Comparison of ENCODE assay signal across 23 cellular contexts in genomic region chr4:176920694-176921093, GRCh38.
DNase-seq lines count a peak whose midpoint lies in the region; FAIRE-seq and TF ChIP-seq lines count a peak whose summit lies in the region.
"Had no signal": no experiment of that assay in that cellular context is flagged by ENCODE, and none has a peak within 500 bp of the region (broad histone marks: within the 10 kb centered on the region; RNA-seq: fewer than 3 reads in every experiment).

No MANE protein-coding gene starts in this region.

- peak overlapping the region; percentile 83 for H3K27ac Mint-ChIP-seq in HFFc6
- H3K27ac Mint-ChIP-seq in astrocyte (ENCODE audit: unreplicated experiment): peak overlapping the region; percentile 53
- H3K27ac Mint-ChIP-seq: activated B cell treated with CpG ODN at 0.5 μM for 24 hours; activated CD8-positive, alpha-beta memory T cell treated with anti-CD3 and anti-CD28 coated beads, Interleukin-2, amount 10 ng/mL, durations not matched to agents 7 days and 5 days; effector memory CD8-positive, alpha-beta T cell; T-cell had no signal

- H3K27me3 Mint-ChIP-seq in HFFc6 (ENCODE audit: insufficient read depth) (no peaks in the 10 kb centered on the region), astrocyte (ENCODE audit: low read depth, unreplicated experiment) (no peaks in the 10 kb centered on the region)
- H3K27me3 Mint-ChIP-seq: activated B cell treated with CpG ODN at 0.5 μM for 24 hours; activated CD8-positive, alpha-beta memory T cell treated with anti-CD3 and anti-CD28 coated beads, Interleukin-2, amount 10 ng/mL, durations not matched to agents 7 days and 5 days; effector memory CD8-positive, alpha-beta T cell; T-cell had no signal

- H2AFZ ChIP-seq in astrocyte (ENCODE audit: low read depth, low read length): no peak overlapping the region
- H2AFZ ChIP-seq: PC-9 had no signal

- peaks cover 51% of the 10 kb centered on the region for H3K4me1 Mint-ChIP-seq in HFFc6 (ENCODE audit: low read depth)
- H3K4me1 Mint-ChIP-seq in astrocyte (ENCODE audit: low read depth, unreplicated experiment): peaks cover 5% of the 10 kb centered on the region
- H3K4me1 Mint-ChIP-seq: activated B cell treated with CpG ODN at 0.5 μM for 24 hours; activated CD8-positive, alpha-beta memory T cell treated with anti-CD3 and anti-CD28 coated beads, Interleukin-2, amount 10 ng/mL, durations not matched to agents 7 days and 5 days; T-cell had no signal

- H3K27ac ChIP-seq in astrocyte (ENCODE audit: low read depth, low read length): peak overlapping the region; percentile 40
- H3K27ac ChIP-seq: body of pancreas, HL-60, ovary, PC-9, uterus had no signal

- H3K4me3 ChIP-seq in astrocyte (ENCODE audit: insufficient read depth, low read depth, low read length): no peak overlapping the region
- H3K4me3 ChIP-seq: body of pancreas, ovary, PC-9, uterus had no signal

- H3K4me2 ChIP-seq in astrocyte (ENCODE audit: low read length): peak overlapping the region; percentile 39
- H3K4me2 ChIP-seq: PC-9 had no signal

- H3K27me3 ChIP-seq in astrocyte (ENCODE audit: insufficient read depth, low read length): no peaks in the 10 kb centered on the region
- H3K27me3 ChIP-seq: body of pancreas, ovary, uterus had no signal

- peaks cover 30% of the 10 kb centered on the region for H3K36me3 Mint-ChIP-seq in HFFc6 (ENCODE audit: low read depth)
- H3K36me3 Mint-ChIP-seq in astrocyte (ENCODE audit: low read depth, unreplicated experiment): no peaks in the 10 kb centered on the region
- H3K36me3 Mint-ChIP-seq: activated CD8-positive, alpha-beta memory T cell treated with anti-CD3 and anti-CD28 coated beads, Interleukin-2, amount 10 ng/mL, durations not matched to agents 7 days and 5 days; T-cell had no signal

- H4K20me1 ChIP-seq in astrocyte (ENCODE audit: insufficient read depth, low read length): no peaks in the 10 kb centered on the region

- peak overlapping the region; percentile 13; the same call in 1 of the 2 replicates for H3K4me3 Mint-ChIP-seq in HFFc6
- no peak overlapping the region for H3K4me3 Mint-ChIP-seq in astrocyte (ENCODE audit: unreplicated experiment)
- H3K4me3 Mint-ChIP-seq: activated B cell treated with CpG ODN at 0.5 μM for 24 hours; activated CD8-positive, alpha-beta memory T cell treated with anti-CD3 and anti-CD28 coated beads, Interleukin-2, amount 10 ng/mL, durations not matched to agents 7 days and 5 days; effector memory CD8-positive, alpha-beta T cell; T-cell had no signal

- peak; percentile 94 for FAIRE-seq in astrocyte (lab: Jason Lieb, UNC)

- H3K36me3 ChIP-seq in astrocyte (ENCODE audit: insufficient read depth, low read length): no peaks in the 10 kb centered on the region
- H3K36me3 ChIP-seq: ovary, uterus had no signal

- DNase-seq in HFFc6: peak; percentile 73
- DNase-seq in astrocyte (ENCODE audit: low read depth): peak; percentile 77
- peak; percentile 22 for DNase-seq in fibroblast of the conjunctiva (ENCODE audit: low read depth)
- DNase-seq in stromal cell of bone marrow (ENCODE audit: low read depth): peak; percentile 66
- DNase-seq in cerebellar nuclear complex (lab: John Stamatoyannopoulos, UW): no peak
- DNase-seq in midbrain (lab: John Stamatoyannopoulos, UW): no peak
- DNase-seq in NCI-H345 (lab: John Stamatoyannopoulos, UW): no peak
- DNase-seq: activated B cell treated with CpG ODN at 0.5 μM for 24 hours; activated CD8-positive, alpha-beta memory T cell treated with anti-CD3 and anti-CD28 coated beads, Interleukin-2, amount 10 ng/mL, durations not matched to agents 7 days and 5 days; activated gamma-delta T cell; body of pancreas; DMS79; effector memory CD8-positive, alpha-beta T cell; head of caudate nucleus; Kasumi-1; kidney; NCI-H1694; NCI-H524; ovary; PC-9; T-cell; uterus had no signal

- H3K4me1 ChIP-seq in astrocyte (ENCODE audit: insufficient read depth, low read length): peaks cover 10% of the 10 kb centered on the region
- H3K4me1 ChIP-seq: body of pancreas, uterus had no signal

- peaks cover 26% of the 10 kb centered on the region for H3K9me3 Mint-ChIP-seq in HFFc6
- H3K9me3 Mint-ChIP-seq in astrocyte (ENCODE audit: unreplicated experiment): peaks cover 7% of the 10 kb centered on the region

- TF ChIP-seq CTCF in HFFc6 (IDR thresholded peaks at IDR 0.05): no peak
- no peak for TF ChIP-seq CTCF in astrocyte (IDR thresholded peaks at IDR 0.05; ENCODE audit: insufficient read depth, low read depth, low read length)

- no peaks in the 10 kb centered on the region for H3K9me3 ChIP-seq in astrocyte (ENCODE audit: insufficient read depth, low read depth, low read length)
- H3K9me3 ChIP-seq: body of pancreas, ovary, uterus had no signal

- H3K79me2 ChIP-seq in astrocyte (ENCODE audit: insufficient read depth, low read length): no peaks in the 10 kb centered on the region

- H3K9ac ChIP-seq in astrocyte (ENCODE audit: low read length): no peak overlapping the region

Comparison
In these comparisons a context has a peak if more than half of its experiments do, and no peak if none do; other contexts are left out.
1. DNase-seq: peak in HFFc6 (single experiment), astrocyte (single experiment), fibroblast of the conjunctiva (single experiment) and stromal cell of bone marrow (single experiment); none in cerebellar nuclear complex (0 of 2), midbrain (single experiment) and NCI-H345 (single experiment).